ENCODE assay signal across 21 cellular contexts in the genomic region with DNA sequence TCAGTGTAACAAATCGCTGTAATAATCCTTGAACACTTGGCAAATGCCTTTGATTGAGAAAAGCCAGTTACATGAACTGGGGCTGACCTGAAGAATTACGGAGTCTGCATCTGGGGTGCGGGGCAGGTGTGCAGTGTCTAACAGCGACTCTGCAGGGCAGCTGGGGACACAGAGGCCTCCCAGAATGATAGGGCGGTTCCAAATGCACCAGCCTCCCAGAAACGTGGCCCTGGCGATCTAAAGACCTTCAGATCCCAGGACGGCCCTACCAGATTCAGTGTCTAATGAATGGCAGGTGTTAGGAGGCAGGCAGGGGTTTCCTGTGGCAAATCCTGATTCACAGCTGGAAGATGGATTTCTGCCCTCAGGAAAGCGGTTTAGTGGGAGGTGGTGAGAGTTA.
"Had no signal": no experiment of that assay in that cellular context is flagged by ENCODE, and none has a peak within 500 bp of the region (broad histone marks: within the 10 kb centered on the region; RNA-seq: fewer than 3 reads in every experiment).

No MANE protein-coding gene starts in this region.

- ATAC-seq: activated CD4-positive, CD25-positive, alpha-beta regulatory T cell treated with anti-CD3 and anti-CD28 coated beads, Interleukin-2, amount 50 U/mL, for 24 hours; activated CD8-positive, alpha-beta T cell treated with anti-CD3 and anti-CD28 coated beads, Interleukin-2, amount 10 ng/mL, durations not matched to agents 7 days and 5 days; foreskin keratinocyte; left lung; stimulated activated naive B cell treated with anti-CD40 and anti-IgM and Interleukin-4, amounts not matched to agents 10 μg/mL and 1 μg/mL and 100 μg/mL, for 72 hours had no signal

- H3K27me3 ChIP-seq: brain microvascular endothelial cell, colonic mucosa, foreskin keratinocyte had no signal

- H3K4me1 ChIP-seq: colonic mucosa, foreskin keratinocyte, left lung had no signal

- H3K27ac ChIP-seq: brain microvascular endothelial cell, colonic mucosa, foreskin keratinocyte, left lung, thoracic aorta had no signal

- H3K4me1 Mint-ChIP-seq: activated CD4-positive, alpha-beta T cell treated with anti-CD3 and anti-CD28 coated beads, Interleukin-2, amount 10 ng/mL, durations not matched to agents 7 days and 5 days; central memory CD8-positive, alpha-beta T cell; stimulated activated naive B cell treated with anti-CD40 and anti-IgM and Interleukin-4, amounts not matched to agents 10 μg/mL and 1 μg/mL and 100 μg/mL, for 72 hours had no signal

- H3K36me3 Mint-ChIP-seq: stimulated activated naive B cell treated with anti-CD40 and anti-IgM and Interleukin-4, amounts not matched to agents 10 μg/mL and 1 μg/mL and 100 μg/mL, for 72 hours had no signal

- H3K36me3 ChIP-seq: brain microvascular endothelial cell, colonic mucosa, left lung, thoracic aorta had no signal

- DNase-seq: activated CD4-positive, alpha-beta T cell treated with anti-CD3 and anti-CD28 coated beads, Interleukin-2, amount 10 ng/mL, durations not matched to agents 7 days and 5 days; activated CD8-positive, alpha-beta memory T cell treated with anti-CD3 and anti-CD28 coated beads, Interleukin-2, amount 50 U/mL, for 48 hours; activated CD8-positive, alpha-beta T cell treated with anti-CD3 and anti-CD28 coated beads, Interleukin-2, amount 10 ng/mL, durations not matched to agents 7 days and 5 days; activated effector memory CD4-positive, alpha-beta T cell treated with Interleukin-2 at 50 U/mL for 16 hours; activated naive CD4-positive, alpha-beta T cell treated with anti-CD3 and anti-CD28 coated beads, Interleukin-2, amount 50 U/mL, for 16 hours; activated T-cell treated with anti-CD3 and anti-CD28 coated beads, Interleukin-2, amount 50 U/mL, for 48 hours; aorta; brain microvascular endothelial cell; colonic mucosa; foreskin keratinocyte; glutamatergic neuron; hippocampal formation; kidney; left lung; midbrain; nephron progenitor cell; stimulated activated naive B cell treated with anti-CD40 and anti-IgM and Interleukin-4, amounts not matched to agents 10 μg/mL and 1 μg/mL and 100 μg/mL, for 72 hours had no signal

- H3K9me3 Mint-ChIP-seq: activated CD4-positive, alpha-beta T cell treated with anti-CD3 and anti-CD28 coated beads, Interleukin-2, amount 10 ng/mL, durations not matched to agents 7 days and 5 days; central memory CD8-positive, alpha-beta T cell; stimulated activated naive B cell treated with anti-CD40 and anti-IgM and Interleukin-4, amounts not matched to agents 10 μg/mL and 1 μg/mL and 100 μg/mL, for 72 hours had no signal

- H3K4me3 ChIP-seq: colonic mucosa, left lung, thoracic aorta had no signal

- FAIRE-seq: kidney had no signal

- H3K4me3 Mint-ChIP-seq: activated CD4-positive, alpha-beta T cell treated with anti-CD3 and anti-CD28 coated beads, Interleukin-2, amount 10 ng/mL, durations not matched to agents 7 days and 5 days; activated CD8-positive, alpha-beta T cell treated with anti-CD3 and anti-CD28 coated beads, Interleukin-2, amount 10 ng/mL, durations not matched to agents 7 days and 5 days; central memory CD8-positive, alpha-beta T cell; nephron progenitor cell; stimulated activated naive B cell treated with anti-CD40 and anti-IgM and Interleukin-4, amounts not matched to agents 10 μg/mL and 1 μg/mL and 100 μg/mL, for 72 hours had no signal

- H3K27ac Mint-ChIP-seq: activated CD4-positive, alpha-beta T cell treated with anti-CD3 and anti-CD28 coated beads, Interleukin-2, amount 10 ng/mL, durations not matched to agents 7 days and 5 days; activated CD8-positive, alpha-beta T cell treated with anti-CD3 and anti-CD28 coated beads, Interleukin-2, amount 10 ng/mL, durations not matched to agents 7 days and 5 days; nephron progenitor cell; progenitor cell of endocrine pancreas; stimulated activated naive B cell treated with anti-CD40 and anti-IgM and Interleukin-4, amounts not matched to agents 10 μg/mL and 1 μg/mL and 100 μg/mL, for 72 hours had no signal
